Comparison of ENCODE assay signal across 33 cellular contexts in genomic region chr17:55300479-55301290, GRCh38. TPM values are rescaled to one million over a fixed set of nuclear protein-coding genes. Genes with fewer than 3 reads are reported as not detected.
"Had no signal": no experiment of that assay in that cellular context is flagged by ENCODE, and none has a peak within 500 bp of the region (broad histone marks: within the 10 kb centered on the region; RNA-seq: fewer than 3 reads in every experiment).

No MANE protein-coding gene starts in this region.

- H3K4me3 ChIP-seq: adrenal gland, body of pancreas, breast epithelium had no signal

- ATAC-seq: activated CD8-positive, alpha-beta T cell treated with anti-CD3 and anti-CD28 coated beads for 36 hours; activated naive CD4-positive, alpha-beta T cell treated with anti-CD3 and anti-CD28 coated beads, Interleukin-2, amount 50 U/mL, for 72 hours; activated T-cell treated with anti-CD3 and anti-CD28 coated beads, Interleukin-2, amount 50 U/mL, for 4 hours; activated T-cell treated with anti-CD3 and anti-CD28 coated beads, Interleukin-2, amount 50 U/mL, for 72 hours; activated T-helper 17 cell treated with anti-CD3 and anti-CD28 coated beads, Interleukin-2, amount 50 U/mL, for 72 hours; body of pancreas had no signal

- H3K27ac ChIP-seq: adrenal gland, body of pancreas, brain microvascular endothelial cell, breast epithelium, VCaP had no signal

- H3K27me3 ChIP-seq: adrenal gland, body of pancreas, brain microvascular endothelial cell, breast epithelium had no signal

- DNase-seq: activated B cell treated with CpG ODN at 0.5 μM for 24 hours; activated CD4-positive, alpha-beta memory T cell treated with anti-CD3 and anti-CD28 coated beads for 36 hours; activated CD4-positive, alpha-beta T cell treated with anti-CD3 and anti-CD28 coated beads for 4 hours; activated CD4-positive, alpha-beta T cell treated with anti-CD3 and anti-CD28 coated beads, Interleukin-2, amount 10 ng/mL, durations not matched to agents 24 days and 14 days; activated CD4-positive, alpha-beta T cell treated with anti-CD3 and anti-CD28 coated beads, Interleukin-2, amount 50 U/mL, for 1 hour; activated CD4-positive, alpha-beta T cell treated with anti-CD3 and anti-CD28 coated beads, Interleukin-2, amount 50 U/mL, for 4 hours; activated CD4-positive, CD25-positive, alpha-beta regulatory T cell treated with anti-CD3 and anti-CD28 coated beads, Interleukin-2, amount 50 U/mL, for 72 hours; activated CD8-positive, alpha-beta memory T cell treated with anti-CD3 and anti-CD28 coated beads, Interleukin-2, amount 50 U/mL, for 4 hours; activated CD8-positive, alpha-beta T cell treated with anti-CD3 and anti-CD28 coated beads for 36 hours; activated effector memory CD4-positive, alpha-beta T cell treated with anti-CD3 and anti-CD28 coated beads, Interleukin-2, amount 50 U/mL, for 16 hours; activated gamma-delta T cell treated with Interleukin-2 at 50 U/mL for 16 hours; activated naive CD4-positive, alpha-beta T cell; activated naive CD4-positive, alpha-beta T cell treated with anti-CD3 and anti-CD28 coated beads for 36 hours; activated naive CD4-positive, alpha-beta T cell treated with anti-CD3 and anti-CD28 coated beads, Interleukin-2, amount 50 U/mL, for 16 hours; activated naive CD8-positive, alpha-beta T cell treated with anti-CD3 and anti-CD28 coated beads for 36 hours; activated T-cell treated with anti-CD3 and anti-CD28 coated beads for 4 hours; activated T-cell treated with anti-CD3 and anti-CD28 coated beads, Interleukin-2, amount 50 U/mL, for 1 hour; activated T-cell treated with anti-CD3 and anti-CD28 coated beads, Interleukin-2, amount 50 U/mL, for 4 hours; activated T-cell treated with anti-CD3 and anti-CD28 coated beads, Interleukin-2, amount 50 U/mL, for 72 hours; adrenal gland; amniotic stem cell; aorta; body of pancreas; brain microvascular endothelial cell; central memory CD4-positive, alpha-beta T cell; T-helper 1 cell; T-helper 2 cell; T-helper 9 cell had no signal

- H3K9me3 ChIP-seq: adrenal gland, body of pancreas, breast epithelium had no signal

- H3K36me3 ChIP-seq: adrenal gland, brain microvascular endothelial cell, breast epithelium had no signal

RNA-seq across cellular contexts. Expression of gene HLF, which starts 35.9 kb away (rescaled TPM):
- total RNA-seq: astrocyte had no signal
